Comparison of ENCODE assay signal across 8 cellular contexts in genomic region chr9:69672828-69673640, GRCh38. TPM values are rescaled to one million over a fixed set of nuclear protein-coding genes. Genes with fewer than 3 reads are reported as not detected.
DNase-seq lines count a peak whose midpoint lies in the region; ATAC-seq, FAIRE-seq and TF ChIP-seq lines count a peak whose summit lies in the region.

No MANE protein-coding gene starts in this region.

- peaks cover 25% of the 10 kb centered on the region for H3K4me1 Mint-ChIP-seq in activated naive CD8-positive, alpha-beta T cell (ENCODE audit: low read depth)

- no peaks in the 10 kb centered on the region for H3K36me3 ChIP-seq in HCT116 (ENCODE audit: control insufficient read depth in 1 of 2, insufficient read depth in 2 of 2, low read length in 2 of 2)
- no peaks in the 10 kb centered on the region for H3K36me3 ChIP-seq in MM.1S (replicated peaks; ENCODE audit: insufficient read depth, low read length)
- no peaks in the 10 kb centered on the region for H3K36me3 ChIP-seq in osteoblast (ENCODE audit: insufficient read depth, low read length)
- H3K36me3 ChIP-seq in thoracic aorta = no peaks in the 10 kb centered on the region

- peaks cover 3 to 14% of the 10 kb centered on the region in 2 experiments; a peak in 3 of 4 replicates for H3K4me1 ChIP-seq in HCT116 (ENCODE audit: control insufficient read depth in 1 of 2, insufficient read depth in 2 of 2, low read length in 2 of 2)
- H3K4me1 ChIP-seq in MM.1S (ENCODE audit: low read length) = peaks cover 9% of the 10 kb centered on the region
- H3K4me1 ChIP-seq in osteoblast (ENCODE audit: insufficient read depth, low read length) = peaks cover 24% of the 10 kb centered on the region
- peaks cover 6 to 30% of the 10 kb centered on the region in 2 donors for H3K4me1 ChIP-seq in thoracic aorta (ENCODE audit: control insufficient read depth in 1 of 2, low read depth in 2 of 2)

- H3K27me3 ChIP-seq in HCT116 (ENCODE audit: insufficient read depth, low read length) (peaks cover 6% of the 10 kb centered on the region; the same call in 1 of the 2 replicates), MM.1S (replicated peaks; ENCODE audit: insufficient read depth, low read length) (no peaks in the 10 kb centered on the region), osteoblast (ENCODE audit: insufficient read depth, low read length) (no peaks in the 10 kb centered on the region), thoracic aorta (replicated peaks; ENCODE audit: insufficient read depth) (no peaks in the 10 kb centered on the region)

- intact Hi-C loops in HCT116 (cut with micrococcal nuclease) = loop anchor here (1.0 to 5.0 kb wide), 5 partner anchors 84 to 259 kb away; no protein-coding TSS in a partner anchor
- intact Hi-C loops in head of caudate nucleus (cut with DNase I) = loop anchor here (2.0 to 10.0 kb wide), 2 partner anchors 86 to 118 kb away; no protein-coding TSS in a partner anchor

- H3K9ac ChIP-seq in HCT116 (ENCODE audit: low read length) = peak overlapping the region; percentile 37
- peak overlapping the region; percentile 49; the same call in 1 of the 2 replicates for H3K9ac ChIP-seq in MM.1S (ENCODE audit: low read length)

- no peaks in the 10 kb centered on the region for H3K79me2 ChIP-seq in HCT116 (ENCODE audit: insufficient read depth, low read length)
- no peaks in the 10 kb centered on the region for H3K79me2 ChIP-seq in MM.1S (ENCODE audit: low read length)
- H3K79me2 ChIP-seq in osteoblast (ENCODE audit: insufficient read depth, low read length) = peaks cover 3% of the 10 kb centered on the region

- H3K9me2 ChIP-seq in HCT116 (ENCODE audit: insufficient read depth) = no peaks in the 10 kb centered on the region
- no peaks in the 10 kb centered on the region for H3K9me2 ChIP-seq in MM.1S (replicated peaks; ENCODE audit: insufficient read depth, low read length)

- H3K36me3 Mint-ChIP-seq in activated naive CD8-positive, alpha-beta T cell = no peaks in the 10 kb centered on the region

- peak overlapping the region; percentile 95 for H2AFZ ChIP-seq in HCT116 (ENCODE audit: low read depth, low read length, poor library complexity, severe bottlenecking)
- peak overlapping the region; percentile 100 for H2AFZ ChIP-seq in MM.1S (ENCODE audit: low read length)
- peak overlapping the region; percentile 97 for H2AFZ ChIP-seq in osteoblast (ENCODE audit: low read length)

- DNase-seq in HCT116 (ENCODE audit: low read depth, low spot score) (peak; percentile 77), MM.1S (peak; percentile 85), SK-N-DZ (ENCODE audit: low spot score) (peak; percentile 92), head of caudate nucleus (peak; percentile 67 to 95 (median 88)), osteoblast (ENCODE audit: insufficient read length, low spot score, missing footprints) (peak; percentile 97), thoracic aorta (ENCODE audit: low spot score) (peak; percentile 16)

- H3K9me3 ChIP-seq in HCT116 (ENCODE audit: control insufficient read depth in 1 of 2, insufficient read depth in 1 of 2, low read depth in 1 of 2, low read length in 2 of 2) = no peaks in the 10 kb centered on the region
- H3K9me3 ChIP-seq in MM.1S (replicated peaks; ENCODE audit: insufficient read depth, low read length) = no peaks in the 10 kb centered on the region
- no peaks in the 10 kb centered on the region for H3K9me3 ChIP-seq in osteoblast (ENCODE audit: low read depth, low read length)
- no peaks in the 10 kb centered on the region for H3K9me3 ChIP-seq in thoracic aorta

- H3K4me3 ChIP-seq in HCT116 (replicated peaks in 1 of 2; ENCODE audit: low read depth in 1 of 2, low read length in 2 of 2) = peak overlapping the region; percentile 47 to 55
- peak overlapping the region; percentile 88 for H3K4me3 ChIP-seq in MM.1S (ENCODE audit: low read length)
- H3K4me3 ChIP-seq in osteoblast (ENCODE audit: insufficient read depth, low read length) = peak overlapping the region; percentile 74
- peak overlapping the region; percentile 95 for H3K4me3 ChIP-seq in thoracic aorta

- TF ChIP-seq POLR2A in HCT116 (IDR thresholded peaks at IDR 0.05; ENCODE audit: borderline replicate concordance, extremely low read depth, insufficient read depth, insufficient read length) = no peak

- RAD21 ChIA-PET in HCT116 (lab: Charles Lee; ENCODE audit: low non-redundant PET in 1 of 2, low total read pairs in 2 of 2, uncharacterized antibody in 2 of 2, unreplicated experiment in 2 of 2) = interaction anchor here in 1 of 2 experiments (1.4 to 1.9 kb wide), 2 partner anchors 247 to 258 kb away, joined by 3 to 5 read pairs; no protein-coding TSS in a partner anchor

- no TSS peak for BruUV-seq in HCT116 (replicated peaks; lab: Mats Ljungman, UMichigan)

- H3K27ac ChIP-seq in HCT116 (ENCODE audit: low read depth, low read length) (peak overlapping the region; percentile 1; the same call in 1 of the 2 replicates), MM.1S (ENCODE audit: low read length) (no peak overlapping the region), osteoblast (ENCODE audit: low read depth, low read length) (peak overlapping the region; percentile 53), thoracic aorta (peak overlapping the region; percentile 64 to 65)

- peaks cover 8% of the 10 kb centered on the region for H3K27me3 Mint-ChIP-seq in activated naive CD8-positive, alpha-beta T cell

- POLR2A ChIA-PET in HCT116 (lab: Charles Lee) = no interaction called here

- H3K4me3 Mint-ChIP-seq in activated naive CD8-positive, alpha-beta T cell = peak overlapping the region; percentile 82

- TF ChIP-seq CTCF in HCT116 (IDR thresholded peaks at IDR 0.05 in 2 of 3, conservative IDR thresholded peaks at IDR 0.05 in 1 of 3; ENCODE audit: borderline replicate concordance in 1 of 3, insufficient read depth in 1 of 3, low read depth in 2 of 3, low read length in 2 of 3) (peak; percentile 67 to 85 (median 76)), MM.1S (IDR thresholded peaks at IDR 0.05; ENCODE audit: low read length) (peak; percentile 82), osteoblast (IDR thresholded peaks at IDR 0.05; ENCODE audit: extremely low read depth, low read depth, low read length) (peak; percentile 83), thoracic aorta (IDR thresholded peaks at IDR 0.05) (peak; percentile 91)

- CTCF ChIA-PET in HCT116 (lab: Charles Lee) = interaction anchor here (0.6 to 3.0 kb wide), 20 partner anchors 11 to 557 kb away, joined by 3 to 12 read pairs (median 4); no protein-coding TSS in a partner anchor

- H4K20me1 ChIP-seq in HCT116 (ENCODE audit: insufficient read depth) (no peaks in the 10 kb centered on the region), MM.1S (ENCODE audit: insufficient read depth, low read length) (no peaks in the 10 kb centered on the region), osteoblast (ENCODE audit: insufficient read depth, low read length) (no peaks in the 10 kb centered on the region)

- no peak overlapping the region for H3K27ac Mint-ChIP-seq in activated naive CD8-positive, alpha-beta T cell

- FAIRE-seq in G401.6 (lab: Jason Lieb, UNC) = peak; percentile 56

- no peaks in the 10 kb centered on the region for H3K9me3 Mint-ChIP-seq in activated naive CD8-positive, alpha-beta T cell (ENCODE audit: low read depth)

- ATAC-seq in HCT116 (peak; percentile 93), thoracic aorta (ENCODE audit: insufficient number of reproducible peaks, low FRiP score, low read depth) (peak; percentile 63)

- peak; percentile 63 for TF ChIP-seq RAD21 in HCT116 (IDR thresholded peaks at IDR 0.05; ENCODE audit: low read depth)

- H3K4me2 ChIP-seq in HCT116 (ENCODE audit: low read length) (peak overlapping the region; percentile 90), MM.1S (ENCODE audit: low read depth, low read length) (peak overlapping the region; percentile 100), osteoblast (ENCODE audit: insufficient read depth, low read length) (peak overlapping the region; percentile 87)

- H3F3A ChIP-seq in MM.1S (ENCODE audit: insufficient read depth, low read length) = peaks cover 6% of the 10 kb centered on the region; the same call in 1 of the 2 replicates

TF ChIP-seq in HCT116, 20 proteins besides CTCF, POLR2A, EP300 and RAD21 (continues in another document):
- TF ChIP-seq MAX (IDR thresholded peaks at IDR 0.05) = peak; percentile 69; the same call in 1 of the 2 replicates
- TF ChIP-seq SP1 (IDR thresholded peaks at IDR 0.05; ENCODE audit: low read depth) = no peak
- peak; percentile 47; the same call in 1 of the 2 replicates for TF ChIP-seq ZFX (IDR thresholded peaks at IDR 0.05)
- peak; percentile 15; the same call in 1 of the 2 replicates for TF ChIP-seq POLR2AphosphoS5 (IDR thresholded peaks at IDR 0.05; ENCODE audit: low read depth, low read length)
- no peak for TF ChIP-seq FOSL1 (IDR thresholded peaks at IDR 0.05; ENCODE audit: low read depth)
- TF ChIP-seq SRF (IDR thresholded peaks at IDR 0.05; ENCODE audit: low read depth) = no peak

RNA-seq across cellular contexts. Expression of gene APBA1, which starts 0.9 kb away (rescaled TPM):
- total RNA-seq in HCT116 (2021; ENCODE audit: unreplicated experiment) (0.20 TPM), osteoblast (1.8 and 5.3 TPM in 2 replicates), thoracic aorta (1 to 10 TPM; 6.8 to 9.5 TPM)
- 0.09 and 0.12 TPM in 2 replicates for polyA plus RNA-seq in HCT116 (2012)
- 14.3 and 15.6 TPM in 2 replicates for polyA plus RNA-seq in SK-N-DZ (2014; cell fraction: cytosol; rRNA removed)
- polyA plus RNA-seq in SK-N-DZ (2014; cell fraction: nucleus; rRNA removed) = 14.0 and 15.2 TPM in 2 replicates

Comparison
In these comparisons a context has a peak if more than half of its experiments do, and no peak if none do; other contexts are left out.
1. DNase-seq: peak in every context shown above with its lines; median percentile 97 in osteoblast; 92 in SK-N-DZ; 88 in head of caudate nucleus; 85 in MM.1S; 77 in HCT116; 16 in thoracic aorta.